ENCODE assay signal across 11 cellular contexts in the genomic region with DNA sequence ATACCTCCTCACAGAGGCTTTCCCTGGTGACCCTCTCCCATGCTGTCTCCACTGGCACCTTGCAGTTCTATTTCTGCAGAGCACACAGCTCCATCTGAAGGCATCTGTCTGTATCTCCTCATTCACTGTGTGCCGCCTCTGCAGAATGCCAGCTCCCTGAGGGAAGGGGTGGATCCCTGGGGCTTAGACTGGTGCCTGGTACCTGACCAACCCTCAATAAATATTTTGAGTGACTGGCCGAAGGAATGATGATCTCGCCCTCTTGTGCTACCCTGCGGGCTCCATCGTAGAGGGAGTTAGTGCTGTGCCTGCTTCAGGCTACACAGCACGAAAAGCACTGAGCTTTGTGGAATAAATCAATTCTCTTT. TPM values are rescaled to one million over a fixed set of nuclear protein-coding genes. Genes with fewer than 3 reads are reported as not detected.
DNase-seq lines count a peak whose midpoint lies in the region; ATAC-seq and TF ChIP-seq lines count a peak whose summit lies in the region.
"Had no signal": no experiment of that assay in that cellular context is flagged by ENCODE, and none has a peak within 500 bp of the region (broad histone marks: within the 10 kb centered on the region; RNA-seq: fewer than 3 reads in every experiment).

No MANE protein-coding gene starts in this region.

- H3K27me3 Mint-ChIP-seq in natural killer cell treated with Interleukin-12 subunit alpha and Interleukin-12 subunit beta and Interleukin-15 and Interleukin-18, amount 100 ng/mL, for 72 hours = peaks cover 4 to 14% of the 10 kb centered on the region in 2 donors

- intact Hi-C loops in left ventricle myocardium inferior (cut with micrococcal nuclease) (no loop called here), left cardiac atrium (cut with DNase I) (loop anchor here in 1 of 2 donors (5.0 kb wide), 1 partner anchor 166 kb away; a partner anchor contains a TSS), uterus (cut with DNase I; ENCODE audit: low total_unique reads) (loop anchor here (5.0 kb wide), 1 partner anchor 166 kb away; a partner anchor contains a TSS)

- H3K9me3 Mint-ChIP-seq in natural killer cell treated with Interleukin-12 subunit alpha and Interleukin-12 subunit beta and Interleukin-15 and Interleukin-18, amount 100 ng/mL, for 72 hours = no peaks in the 10 kb centered on the region

- H3K27ac ChIP-seq in left ventricle myocardium inferior (replicated peaks) = peak overlapping the region; percentile 97
- H3K27ac ChIP-seq in uterus = peak overlapping the region; percentile 95 to 99
- H3K27ac ChIP-seq: epithelial cell of prostate had no signal

- peaks cover 18 to 32% of the 10 kb centered on the region in 2 donors for H3K4me1 Mint-ChIP-seq in natural killer cell treated with Interleukin-12 subunit alpha and Interleukin-12 subunit beta and Interleukin-15 and Interleukin-18, amount 100 ng/mL, for 72 hours (ENCODE audit: low read depth in 2 of 2)

- H3K36me3 ChIP-seq in left ventricle myocardium inferior = peaks cover 19% of the 10 kb centered on the region
- H3K36me3 ChIP-seq in uterus = no peaks in the 10 kb centered on the region

- H3K9me3 ChIP-seq in left ventricle myocardium inferior (replicated peaks) = no peaks in the 10 kb centered on the region
- H3K9me3 ChIP-seq in uterus = no peaks in the 10 kb centered on the region

- no peaks in the 10 kb centered on the region for H3K36me3 Mint-ChIP-seq in natural killer cell treated with Interleukin-12 subunit alpha and Interleukin-12 subunit beta and Interleukin-15 and Interleukin-18, amount 100 ng/mL, for 72 hours

- no peak for ATAC-seq in left cardiac atrium
- no peak for ATAC-seq in natural killer cell treated with Interleukin-12 subunit alpha and Interleukin-12 subunit beta and Interleukin-15 and Interleukin-18, amount 100 ng/mL, for 72 hours

- H3K4me1 ChIP-seq in left ventricle myocardium inferior = peaks cover 73% of the 10 kb centered on the region
- peaks cover 6 to 24% of the 10 kb centered on the region in 2 donors for H3K4me1 ChIP-seq in uterus

- H3K27me3 ChIP-seq in left ventricle myocardium inferior (ENCODE audit: low read depth) (no peaks in the 10 kb centered on the region), uterus (no peaks in the 10 kb centered on the region)

- no peak for TF ChIP-seq POLR2A in uterus (IDR thresholded peaks at IDR 0.05)

- no peak for TF ChIP-seq CTCF in left ventricle myocardium inferior (IDR thresholded peaks at IDR 0.05; ENCODE audit: borderline replicate concordance)
- TF ChIP-seq CTCF in uterus (IDR thresholded peaks at IDR 0.05) = no peak

- H3K4me3 Mint-ChIP-seq in natural killer cell treated with Interleukin-12 subunit alpha and Interleukin-12 subunit beta and Interleukin-15 and Interleukin-18, amount 100 ng/mL, for 72 hours = peak overlapping the region; percentile 96

- H3K4me3 ChIP-seq in left ventricle myocardium inferior (peak overlapping the region; percentile 98), uterus (peak overlapping the region; percentile 65 to 67)

- peak overlapping the region in 1 of 2 donors; percentile 62 for H3K27ac Mint-ChIP-seq in natural killer cell treated with Interleukin-12 subunit alpha and Interleukin-12 subunit beta and Interleukin-15 and Interleukin-18, amount 100 ng/mL, for 72 hours

- in situ Hi-C loops in T47D (cut with HindIII; ENCODE audit: low pct_unique_long_range_greater_than_20kb, low sequenced_read_pairs) = no loop called here

- no peak for DNase-seq in left ventricle myocardium inferior
- no peak for DNase-seq in left cardiac atrium
- peak; percentile 23 to 46 for DNase-seq in T47D (ENCODE audit: low read depth in 1 of 2, low spot score in 1 of 2)
- no peak for DNase-seq in natural killer cell treated with Interleukin-12 subunit alpha and Interleukin-12 subunit beta and Interleukin-15 and Interleukin-18, amount 100 ng/mL, for 72 hours (ENCODE audit: low spot score)
- DNase-seq in uterus = no peak
- DNase-seq in stimulated activated CD4-positive, alpha-beta T cell treated with anti-CD3 and anti-CD28 coated beads, Interleukin-4, amount 100 ng/mL, for 4 hours = no peak
- DNase-seq in GM19240 (ENCODE audit: insufficient read length, low spot score) = no peak
- DNase-seq in MV-4-11 (lab: John Stamatoyannopoulos, UW) = no peak
- DNase-seq: activated CD8-positive, alpha-beta memory T cell treated with anti-CD3 and anti-CD28 coated beads for 24 hours; NCI-H2227 treated with DMSO at 0.1 percent for 48 hours had no signal

RNA-seq across cellular contexts. Expression of a gene that starts 1.6 kb away (rescaled TPM):
- total RNA-seq in left ventricle myocardium inferior = 85.4 TPM
- 10 to 100 TPM; 54.5 to 63.7 TPM for total RNA-seq in left cardiac atrium
- 10 to 100 TPM in 1 of 2 donors, 1 to 10 TPM in 1; 4.9 to 11.1 TPM for total RNA-seq in natural killer cell treated with Interleukin-12 subunit alpha and Interleukin-12 subunit beta and Interleukin-15 and Interleukin-18, amount 100 ng/mL, for 72 hours
- 100 to 1,000 TPM in 2 of 4 donors, 10 to 100 TPM in 2; 16.0 to 128 (median 102) TPM for total RNA-seq in uterus

RNA-seq across cellular contexts. Expression of a gene that starts 53.8 kb away (rescaled TPM):
- total RNA-seq in left ventricle myocardium inferior (0.41 TPM), left cardiac atrium (under 1 TPM in 1 of 2 donors, not detected in 1; 0.35 TPM), uterus (under 1 TPM in 1 of 4 donors, not detected in 3; 0.69 TPM)
- total RNA-seq in natural killer cell treated with Interleukin-12 subunit alpha and Interleukin-12 subunit beta and Interleukin-15 and Interleukin-18, amount 100 ng/mL, for 72 hours = 1 to 10 TPM; 6.2 to 6.9 TPM

Comparison
In these comparisons a context has a peak if more than half of its experiments do, and no peak if none do; other contexts are left out.
1. DNase-seq: peak in T47D (2 of 2); none in left ventricle myocardium inferior (single experiment), left cardiac atrium (single experiment), natural killer cell treated with Interleukin-12 subunit alpha and Interleukin-12 subunit beta and Interleukin-15 and Interleukin-18, amount 100 ng/mL, for 72 hours (single experiment), uterus (0 of 2), stimulated activated CD4-positive, alpha-beta T cell treated with anti-CD3 and anti-CD28 coated beads, Interleukin-4, amount 100 ng/mL, for 4 hours (0 of 2), GM19240 (single experiment) and MV-4-11 (single experiment).